8 cellular contexts compared by ENCODE assay signal in genomic region chr7:2864204-2864985, GRCh38. TPM values are rescaled to one million over a fixed set of nuclear protein-coding genes. Genes with fewer than 3 reads are reported as not detected.
DNase-seq lines count a peak whose midpoint lies in the region; ATAC-seq, FAIRE-seq and TF ChIP-seq lines count a peak whose summit lies in the region.

No MANE protein-coding gene starts in this region.

- H2AFZ ChIP-seq in MM.1S (ENCODE audit: low read length) (peak overlapping the region; percentile 75), neuron (ENCODE audit: low read depth, low read length) (peak overlapping the region; percentile 83)

- TF ChIP-seq CTCF in AG10803 (conservative IDR thresholded peaks at IDR 0.05; ENCODE audit: low read length) (no peak), MM.1S (IDR thresholded peaks at IDR 0.05; ENCODE audit: low read length) (no peak), colonic mucosa (IDR thresholded peaks at IDR 0.05) (no peak)

- no peaks in the 10 kb centered on the region for H3K79me2 ChIP-seq in MM.1S (ENCODE audit: low read length)

- H3K4me3 ChIP-seq in AG10803 (ENCODE audit: low read length), result peak overlapping the region; percentile 40
- H3K4me3 ChIP-seq in MM.1S (ENCODE audit: low read length), result peak overlapping the region; percentile 25; the same call in 1 of the 2 replicates
- H3K4me3 ChIP-seq in colonic mucosa, result no peak overlapping the region
- H3K4me3 ChIP-seq in neuron (ENCODE audit: low read length), result no peak overlapping the region

- H3K27ac ChIP-seq in MM.1S (ENCODE audit: low read length), result peak overlapping the region; percentile 38; the same call in 1 of the 2 replicates
- H3K27ac ChIP-seq in colonic mucosa, result peak overlapping the region; percentile 84

- DNase-seq in AG10803 (ENCODE audit: low read depth), result peak; percentile 31
- no peak for DNase-seq in MM.1S
- no peak for DNase-seq in colonic mucosa
- no peak for DNase-seq in stimulated activated CD4-positive, alpha-beta T cell treated with anti-CD3 and anti-CD28 coated beads, Interleukin-4, amount 100 ng/mL, for 1 hour
- no peak for DNase-seq in H54 (ENCODE audit: insufficient read length, low spot score)
- DNase-seq in G401 (ENCODE audit: low spot score), result no peak

- no peaks in the 10 kb centered on the region for H3K27me3 ChIP-seq in MM.1S (replicated peaks; ENCODE audit: insufficient read depth, low read length)
- H3K27me3 ChIP-seq in colonic mucosa, result no peaks in the 10 kb centered on the region
- no peaks in the 10 kb centered on the region for H3K27me3 ChIP-seq in neuron (ENCODE audit: insufficient read depth, low read length)

- H3F3A ChIP-seq in MM.1S (ENCODE audit: insufficient read depth, low read length), result peaks cover 4% of the 10 kb centered on the region; the same call in 1 of the 2 replicates

- H3K9me3 ChIP-seq in MM.1S (replicated peaks; ENCODE audit: insufficient read depth, low read length) (no peaks in the 10 kb centered on the region), colonic mucosa (no peaks in the 10 kb centered on the region), neuron (ENCODE audit: low read length) (no peaks in the 10 kb centered on the region)

- H3K9me2 ChIP-seq in MM.1S (replicated peaks; ENCODE audit: insufficient read depth, low read length), result no peaks in the 10 kb centered on the region

- peaks cover 13% of the 10 kb centered on the region for H3K4me1 ChIP-seq in MM.1S (ENCODE audit: low read length)
- no peaks in the 10 kb centered on the region for H3K4me1 ChIP-seq in colonic mucosa
- H3K4me1 ChIP-seq in neuron (ENCODE audit: insufficient read depth, low read length), result peaks cover 13% of the 10 kb centered on the region

- H3K36me3 ChIP-seq in MM.1S (replicated peaks; ENCODE audit: insufficient read depth, low read length) (no peaks in the 10 kb centered on the region), colonic mucosa (no peaks in the 10 kb centered on the region), neuron (ENCODE audit: insufficient read depth, low read length) (no peaks in the 10 kb centered on the region)

- H4K20me1 ChIP-seq in MM.1S (ENCODE audit: insufficient read depth, low read length), result no peaks in the 10 kb centered on the region

- no peak for FAIRE-seq in H54 (lab: Jason Lieb, UNC)

- H3K9ac ChIP-seq in MM.1S (ENCODE audit: low read length) (peak overlapping the region; percentile 39; the same call in 1 of the 2 replicates), colonic mucosa (ENCODE audit: low read depth in 2 of 2, low read length in 2 of 2) (peak overlapping the region; percentile 33 to 34)

- TF ChIP-seq POLR2A in H54 (IDR thresholded peaks at IDR 0.05; ENCODE audit: low read depth, low read length), result no peak

- H3K4me2 ChIP-seq in MM.1S (ENCODE audit: low read depth, low read length), result peak overlapping the region; percentile 73

- in situ Hi-C loops in G401 (cut with HindIII; ENCODE audit: low sequenced_read_pairs), result no loop called here

- intact Hi-C loops in colonic mucosa (cut with DNase I), result loop anchor here (2.0 to 10.0 kb wide), 2 partner anchors 290 to 1030 kb away; no protein-coding TSS in a partner anchor

- no peak for ATAC-seq in HG03039 (IDR thresholded peaks at IDR 0.05; ENCODE audit: unreplicated experiment)

RNA-seq across cellular contexts. Expression of gene GNA12, which starts 20.3 kb away (rescaled TPM):
- total RNA-seq in colonic mucosa, result 10 to 100 TPM; 19.7 to 24.8 TPM
- 17.7 and 18.2 TPM in 2 replicates for total RNA-seq in G401 (2014; rRNA removed; shearing (Covaris generic))

Comparison
In these comparisons a context has a peak if more than half of its experiments do, and no peak if none do; other contexts are left out.
1. H3K4me3 ChIP-seq: peak in AG10803 (single experiment) and MM.1S (single experiment); none in colonic mucosa (single experiment) and neuron (single experiment).